25 cellular contexts compared by ENCODE assay signal in the genomic region with DNA sequence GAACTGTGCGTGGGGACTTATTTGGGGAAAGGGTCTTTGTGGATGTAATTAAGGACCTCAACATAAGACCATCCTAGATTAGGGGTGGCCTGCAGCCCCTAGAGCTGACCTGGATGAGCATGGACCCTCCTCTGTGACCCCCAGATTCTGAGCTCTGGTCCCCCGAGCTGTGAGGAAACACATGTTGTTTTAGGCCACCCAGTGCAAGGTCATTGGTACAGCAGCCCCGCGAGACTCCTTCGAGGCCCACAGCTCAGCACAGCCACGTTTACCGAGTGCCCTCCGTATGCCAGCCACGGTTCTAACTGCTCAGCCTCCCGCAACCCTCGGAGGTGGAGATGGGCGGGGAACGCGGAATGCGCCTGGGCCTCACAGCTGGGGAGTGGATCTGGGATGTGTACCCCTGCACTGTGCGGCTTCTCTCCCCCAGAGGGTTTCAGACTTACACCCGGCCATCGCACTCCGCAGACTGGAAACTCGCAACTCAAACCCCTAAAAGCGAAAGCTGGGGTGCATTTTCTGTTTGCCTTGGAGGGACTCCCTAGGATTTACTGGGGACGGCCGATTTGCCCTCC. TPM values are rescaled to one million over a fixed set of nuclear protein-coding genes. Genes with fewer than 3 reads are reported as not detected.
"Had no signal": no experiment of that assay in that cellular context is flagged by ENCODE, and none has a peak within 500 bp of the region (broad histone marks: within the 10 kb centered on the region; RNA-seq: fewer than 3 reads in every experiment).

No MANE protein-coding gene starts in this region.

- H3K9me3 Mint-ChIP-seq: naive B cell; stimulated activated naive B cell treated with anti-CD40 and anti-IgM and Interleukin-4, amounts not matched to agents 10 μg/mL and 1 μg/mL and 100 μg/mL, for 72 hours; stimulated activated naive CD8-positive, alpha-beta T cell treated with anti-CD3 and anti-CD28 coated beads, Interleukin-15, amount 100 ng/mL, for 72 hours had no signal

- H3K36me3 Mint-ChIP-seq: naive B cell; stimulated activated naive B cell treated with anti-CD40 and anti-IgM and Interleukin-4, amounts not matched to agents 10 μg/mL and 1 μg/mL and 100 μg/mL, for 72 hours had no signal

- H3K27me3 ChIP-seq: heart left ventricle, testis had no signal

- H3K27ac Mint-ChIP-seq: naive B cell; nephron progenitor cell; stimulated activated naive B cell treated with anti-CD40 and anti-IgM and Interleukin-4, amounts not matched to agents 10 μg/mL and 1 μg/mL and 100 μg/mL, for 72 hours; stimulated activated naive CD8-positive, alpha-beta T cell treated with anti-CD3 and anti-CD28 coated beads, Interleukin-15, amount 100 ng/mL, for 72 hours had no signal

- H3K27me3 Mint-ChIP-seq: stimulated activated naive CD8-positive, alpha-beta T cell treated with anti-CD3 and anti-CD28 coated beads, Interleukin-15, amount 100 ng/mL, for 72 hours had no signal

- H3K36me3 ChIP-seq: heart left ventricle, left lung, lower lobe of right lung, neutrophil, spleen had no signal

- H3K9me3 ChIP-seq: left lung, lower lobe of right lung, neutrophil, psoas muscle, spleen, testis had no signal

- H3K4me3 ChIP-seq: heart left ventricle, left lung, lower lobe of right lung, psoas muscle, spleen, testis had no signal

- H3K27ac ChIP-seq: heart left ventricle, left lung, lower lobe of right lung, neutrophil, psoas muscle, spleen, testis had no signal

- DNase-seq: cerebellar nuclear complex; dermis blood vessel endothelial cell; hippocampal formation; lower lobe of right lung; mesendoderm; naive B cell; nephron progenitor cell; psoas muscle; retina; spleen; stimulated activated CD4-positive, alpha-beta T cell treated with anti-CD3 and anti-CD28 coated beads, Interleukin-15, amount 100 ng/mL, for 24 hours; stimulated activated CD4-positive, alpha-beta T cell treated with anti-CD3 and anti-CD28 coated beads, Interleukin-1b, Interleukin-23, amount 100 ng/mL, for 48 hours; stimulated activated CD4-positive, alpha-beta T cell treated with anti-CD3 and anti-CD28 coated beads, Interleukin-4, amount 100 ng/mL, for 4 hours; stimulated activated naive B cell treated with anti-CD40 and anti-IgM and Interleukin-4, amounts not matched to agents 10 μg/mL and 1 μg/mL and 100 μg/mL, for 72 hours; stimulated activated naive CD8-positive, alpha-beta T cell treated with anti-CD3 and anti-CD28 coated beads, Interleukin-15, amount 100 ng/mL, for 72 hours; testis had no signal

- H3K4me3 Mint-ChIP-seq: nephron progenitor cell; stimulated activated naive B cell treated with anti-CD40 and anti-IgM and Interleukin-4, amounts not matched to agents 10 μg/mL and 1 μg/mL and 100 μg/mL, for 72 hours had no signal

- ATAC-seq: heart left ventricle; left lung; lower lobe of right lung; psoas muscle; sciatic nerve; stimulated activated naive B cell treated with anti-CD40 and anti-IgM and Interleukin-4, amounts not matched to agents 10 μg/mL and 1 μg/mL and 100 μg/mL, for 72 hours; stimulated activated naive CD8-positive, alpha-beta T cell treated with anti-CD3 and anti-CD28 coated beads, Interleukin-15, amount 100 ng/mL, for 72 hours had no signal

RNA-seq across cellular contexts. Expression of a gene that starts 18.9 kb away (rescaled TPM):
- total RNA-seq: dermis blood vessel endothelial cell, endothelial cell of umbilical vein, glomerular endothelial cell, osteoblast, psoas muscle, subcutaneous adipose tissue had no signal
- polyA plus RNA-seq: endothelial cell of umbilical vein, esophagus, heart left ventricle, psoas muscle had no signal
